In the genomic region with DNA sequence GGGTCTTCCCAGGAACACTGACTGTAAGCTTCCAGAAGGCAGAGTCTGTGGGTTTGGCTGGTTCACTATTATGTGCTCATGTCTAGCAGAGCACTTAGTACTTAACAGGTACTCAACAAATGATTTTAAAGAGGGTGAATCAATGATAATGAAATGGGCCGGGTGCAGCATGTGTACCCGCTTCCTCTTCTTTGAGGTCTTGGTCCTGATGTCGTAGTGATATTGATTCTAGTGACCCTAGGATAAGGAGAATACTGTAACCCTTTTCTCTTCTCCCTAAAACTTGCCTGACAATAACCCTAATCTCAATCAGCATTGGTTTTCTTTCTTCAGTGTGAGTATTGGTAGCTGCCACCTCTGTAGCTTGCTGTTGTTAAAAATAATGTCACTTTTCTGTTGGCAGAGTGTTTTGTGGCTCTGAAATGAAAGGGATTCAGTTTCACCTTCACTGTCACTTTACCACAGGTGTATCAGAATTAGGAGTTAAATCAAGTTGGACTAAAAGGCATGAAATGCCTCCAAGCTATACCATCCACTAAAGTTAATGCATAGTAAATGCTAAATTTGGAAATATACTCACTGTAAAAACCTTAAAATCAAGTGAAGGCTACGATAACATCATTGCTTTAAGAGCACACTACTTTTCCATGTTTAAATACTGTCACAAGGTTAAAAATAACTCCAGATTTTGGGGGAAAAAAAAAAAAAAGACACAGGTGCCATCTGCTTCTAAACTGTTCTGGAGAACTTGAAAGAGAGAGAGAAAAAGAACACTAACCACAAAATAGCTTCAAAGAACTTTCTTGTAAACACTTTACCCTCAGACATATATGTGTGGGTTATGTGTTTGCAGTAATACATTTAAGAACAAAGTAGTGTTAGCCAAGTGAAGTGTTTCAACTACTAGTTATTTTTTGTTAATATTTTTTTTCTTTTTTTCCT, we compare ENCODE assay signal across 12 cellular contexts. TPM values are rescaled to one million over a fixed set of nuclear protein-coding genes. Genes with fewer than 3 reads are reported as not detected.
A peak's percentile ranks its signal among the peaks of the same experiment; 100 is the strongest.
DNase-seq lines count a peak whose midpoint lies in the region; ATAC-seq and TF ChIP-seq lines count a peak whose summit lies in the region.
"Had no signal": no experiment of that assay in that cellular context is flagged by ENCODE, and none has a peak within 500 bp of the region (broad histone marks: within the 10 kb centered on the region; RNA-seq: fewer than 3 reads in every experiment).

No MANE protein-coding gene starts in this region.

- no peak overlapping the region for H3K4me3 ChIP-seq in colonic mucosa
- H3K4me3 ChIP-seq: ovary had no signal

- peak overlapping the region; percentile 12 for H3K27ac ChIP-seq in colonic mucosa
- H3K27ac ChIP-seq: ovary had no signal

- peaks cover 2% of the 10 kb centered on the region for H3K27me3 ChIP-seq in colonic mucosa
- H3K27me3 ChIP-seq: ovary had no signal

- no peak for TF ChIP-seq CTCF in colonic mucosa (IDR thresholded peaks at IDR 0.05)

- H3K36me3 ChIP-seq in colonic mucosa, result no peaks in the 10 kb centered on the region
- H3K36me3 ChIP-seq: ovary had no signal

- DNase-seq in colonic mucosa (no peak), anterior cingulate cortex (lab: John Stamatoyannopoulos, UW) (no peak), NCI-H526 (lab: John Stamatoyannopoulos, UW) (no peak), globus pallidus (ENCODE audit: low spot score) (no peak), SKM-1 (lab: John Stamatoyannopoulos, UW; ENCODE audit: unreplicated experiment) (no peak)
- DNase-seq: DMS53, MV-4-11, ovary, SIG-M5 had no signal

- H3K4me1 ChIP-seq in colonic mucosa, result no peaks in the 10 kb centered on the region

- no peaks in the 10 kb centered on the region for H3K9me3 ChIP-seq in colonic mucosa
- H3K9me3 ChIP-seq: ovary had no signal

- ATAC-seq in GM18502 (IDR thresholded peaks at IDR 0.05; ENCODE audit: poor library complexity, unreplicated experiment) (peak; percentile 43), GM21447 (IDR thresholded peaks at IDR 0.05; ENCODE audit: unreplicated experiment) (peak; percentile 41), HG03460 (IDR thresholded peaks at IDR 0.05; ENCODE audit: unreplicated experiment) (peak; percentile 37)

- H3K9ac ChIP-seq in colonic mucosa (ENCODE audit: low read depth in 2 of 2, low read length in 2 of 2), result no peak overlapping the region

- intact Hi-C loops in colonic mucosa (cut with DNase I), result no loop called here

RNA-seq across cellular contexts. Expression of gene CAMK4, which starts 6.0 kb away (rescaled TPM):
- total RNA-seq in colonic mucosa, result 1 to 10 TPM; 2.4 to 2.9 TPM
